Comparison of ENCODE assay signal across 1 cellular context in the genomic region with DNA sequence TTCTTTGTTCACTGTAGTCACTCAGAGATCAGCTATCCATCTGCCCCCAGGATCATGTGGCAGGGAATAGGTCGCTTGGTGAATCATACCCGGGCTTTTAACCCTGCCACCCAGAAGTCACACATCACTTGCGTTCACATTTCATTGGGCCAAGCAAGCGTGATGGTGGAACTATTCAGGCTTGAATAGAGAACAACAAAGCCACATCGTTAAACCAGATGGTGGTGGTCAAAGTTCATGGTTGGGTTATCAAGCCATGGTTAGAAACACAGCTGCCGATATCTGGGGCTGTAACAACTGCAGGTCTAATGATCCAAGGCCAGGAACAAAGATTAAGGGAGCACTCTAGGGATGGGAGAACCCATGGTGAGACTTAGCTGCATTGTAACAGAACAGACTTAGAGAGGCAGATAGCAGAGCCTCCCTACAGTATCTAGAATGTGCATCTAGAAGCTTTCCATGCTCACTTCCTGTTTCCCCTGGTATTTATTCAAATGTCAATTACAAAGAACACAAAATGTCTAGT.
TF ChIP-seq lines count a peak whose summit lies in the region.

No MANE protein-coding gene starts in this region.

TF ChIP-seq in K562, 482 proteins besides CTCF, POLR2A, EP300 and RAD21 (continued from another document and continues in another):
- TF ChIP-seq CCNT2 (IDR thresholded peaks at IDR 0.05; ENCODE audit: borderline replicate concordance, extremely low read depth, insufficient read length, low read depth, low read length) (no peak), TRIM24 (IDR thresholded peaks at IDR 0.05) (peak; percentile 67 to 79; a peak in 2 of 4 replicates), ATF7 (IDR thresholded peaks at IDR 0.05) (no peak), POLR2H (tag; IDR thresholded peaks at IDR 0.05; ENCODE audit: low read depth) (0 out of 2 replicates have a peak, but pooled peaks have one; percentile 47), KLF16 (IDR thresholded peaks at IDR 0.05) (peak; percentile 80; the same call in 1 of the 2 replicates), BMI1 (IDR thresholded peaks at IDR 0.05; ENCODE audit: low read length) (no peak), NCOR1 (IDR thresholded peaks at IDR 0.05) (peak; percentile 79), RNF2 (IDR thresholded peaks at IDR 0.05) (peak; percentile 67; the same call in 1 of the 2 replicates), DPF2 (IDR thresholded peaks at IDR 0.05) (peak; percentile 81), ZNF175 (CRISPR knock-in tag; IDR thresholded peaks at IDR 0.05; ENCODE audit: low read depth) (peak; percentile 42; the same call in 1 of the 2 replicates), ARID1B (IDR thresholded peaks at IDR 0.05) (peak; percentile 83), CBFA2T3 (IDR thresholded peaks at IDR 0.05) (peak; percentile 94), ZKSCAN1 (IDR thresholded peaks at IDR 0.05; ENCODE audit: low read depth, low read length) (0 out of 2 replicates have a peak, but pooled peaks have one; percentile 53), TCF7L2 (IDR thresholded peaks at IDR 0.05; ENCODE audit: low read depth, low read length) (no peak), ZNF707 (CRISPR knock-in tag; conservative IDR thresholded peaks at IDR 0.05) (no peak), CBFA2T2 (conservative IDR thresholded peaks at IDR 0.05) (peak; percentile 88), SOX6 (IDR thresholded peaks at IDR 0.05) (peak; percentile 64; the same call in 1 of the 2 replicates), CHCHD3 (CRISPR knock-in tag; IDR thresholded peaks at IDR 0.05) (no peak), PHB2 (IDR thresholded peaks at IDR 0.05; ENCODE audit: low read depth) (peak; percentile 36; the same call in 1 of the 2 replicates), ZNF311 (CRISPR knock-in tag; IDR thresholded peaks at IDR 0.05) (0 out of 2 replicates have a peak, but pooled peaks have one; percentile 38), ARNT (IDR thresholded peaks at IDR 0.05) (peak in 1 of 2 experiments; percentile 35; a peak in 1 of 4 replicates), CREB1 (IDR thresholded peaks at IDR 0.05) (0 out of 2 replicates have a peak, but pooled peaks have one; percentile 22), CREB1 (CRISPR knock-in tag; IDR thresholded peaks at IDR 0.05) (no peak), PTBP1 (IDR thresholded peaks at IDR 0.05; ENCODE audit: low read depth, low read length) (no peak), GTF2E2 (tag; IDR thresholded peaks at IDR 0.05) (peak; percentile 57; the same call in 1 of the 2 replicates), GABPA (tag; conservative IDR thresholded peaks at IDR 0.05; ENCODE audit: low read depth) (peak; percentile 52), PCBP2 (IDR thresholded peaks at IDR 0.05; ENCODE audit: low read depth, low read length, poor library complexity, severe bottlenecking) (no peak), CTBP1 (IDR thresholded peaks at IDR 0.05; ENCODE audit: borderline replicate concordance) (0 out of 2 replicates have a peak, but pooled peaks have one; percentile 54), JUND (IDR thresholded peaks at IDR 0.05; ENCODE audit: borderline replicate concordance, low read depth, low read length) (no peak), JUND (tag; IDR thresholded peaks at IDR 0.05; ENCODE audit: borderline replicate concordance, low read depth, low read length) (0 out of 3 replicates have a peak, but pooled peaks have one; percentile 17), TCF7 (IDR thresholded peaks at IDR 0.05; ENCODE audit: borderline replicate concordance) (0 out of 2 replicates have a peak, but pooled peaks have one; percentile 42), MYNN (IDR thresholded peaks at IDR 0.05) (peak; percentile 25; the same call in 1 of the 2 replicates), MYNN (CRISPR knock-in tag; IDR thresholded peaks at IDR 0.05) (no peak)
- TF ChIP-seq, protein P1, sequence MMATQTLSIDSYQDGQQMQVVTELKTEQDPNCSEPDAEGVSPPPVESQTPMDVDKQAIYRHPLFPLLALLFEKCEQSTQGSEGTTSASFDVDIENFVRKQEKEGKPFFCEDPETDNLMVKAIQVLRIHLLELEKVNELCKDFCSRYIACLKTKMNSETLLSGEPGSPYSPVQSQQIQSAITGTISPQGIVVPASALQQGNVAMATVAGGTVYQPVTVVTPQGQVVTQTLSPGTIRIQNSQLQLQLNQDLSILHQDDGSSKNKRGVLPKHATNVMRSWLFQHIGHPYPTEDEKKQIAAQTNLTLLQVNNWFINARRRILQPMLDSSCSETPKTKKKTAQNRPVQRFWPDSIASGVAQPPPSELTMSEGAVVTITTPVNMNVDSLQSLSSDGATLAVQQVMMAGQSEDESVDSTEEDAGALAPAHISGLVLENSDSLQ (IDR thresholded peaks at IDR 0.05): no peak
- TF ChIP-seq, protein P2, sequence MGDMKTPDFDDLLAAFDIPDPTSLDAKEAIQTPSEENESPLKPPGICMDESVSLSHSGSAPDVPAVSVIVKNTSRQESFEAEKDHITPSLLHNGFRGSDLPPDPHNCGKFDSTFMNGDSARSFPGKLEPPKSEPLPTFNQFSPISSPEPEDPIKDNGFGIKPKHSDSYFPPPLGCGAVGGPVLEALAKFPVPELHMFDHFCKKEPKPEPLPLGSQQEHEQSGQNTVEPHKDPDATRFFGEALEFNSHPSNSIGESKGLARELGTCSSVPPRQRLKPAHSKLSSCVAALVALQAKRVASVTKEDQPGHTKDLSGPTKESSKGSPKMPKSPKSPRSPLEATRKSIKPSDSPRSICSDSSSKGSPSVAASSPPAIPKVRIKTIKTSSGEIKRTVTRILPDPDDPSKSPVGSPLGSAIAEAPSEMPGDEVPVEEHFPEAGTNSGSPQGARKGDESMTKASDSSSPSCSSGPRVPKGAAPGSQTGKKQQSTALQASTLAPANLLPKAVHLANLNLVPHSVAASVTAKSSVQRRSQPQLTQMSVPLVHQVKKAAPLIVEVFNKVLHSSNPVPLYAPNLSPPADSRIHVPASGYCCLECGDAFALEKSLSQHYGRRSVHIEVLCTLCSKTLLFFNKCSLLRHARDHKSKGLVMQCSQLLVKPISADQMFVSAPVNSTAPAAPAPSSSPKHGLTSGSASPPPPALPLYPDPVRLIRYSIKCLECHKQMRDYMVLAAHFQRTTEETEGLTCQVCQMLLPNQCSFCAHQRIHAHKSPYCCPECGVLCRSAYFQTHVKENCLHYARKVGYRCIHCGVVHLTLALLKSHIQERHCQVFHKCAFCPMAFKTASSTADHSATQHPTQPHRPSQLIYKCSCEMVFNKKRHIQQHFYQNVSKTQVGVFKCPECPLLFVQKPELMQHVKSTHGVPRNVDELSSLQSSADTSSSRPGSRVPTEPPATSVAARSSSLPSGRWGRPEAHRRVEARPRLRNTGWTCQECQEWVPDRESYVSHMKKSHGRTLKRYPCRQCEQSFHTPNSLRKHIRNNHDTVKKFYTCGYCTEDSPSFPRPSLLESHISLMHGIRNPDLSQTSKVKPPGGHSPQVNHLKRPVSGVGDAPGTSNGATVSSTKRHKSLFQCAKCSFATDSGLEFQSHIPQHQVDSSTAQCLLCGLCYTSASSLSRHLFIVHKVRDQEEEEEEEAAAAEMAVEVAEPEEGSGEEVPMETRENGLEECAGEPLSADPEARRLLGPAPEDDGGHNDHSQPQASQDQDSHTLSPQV (IDR thresholded peaks at IDR 0.05): peak; percentile 20
- TF ChIP-seq, protein P3, sequence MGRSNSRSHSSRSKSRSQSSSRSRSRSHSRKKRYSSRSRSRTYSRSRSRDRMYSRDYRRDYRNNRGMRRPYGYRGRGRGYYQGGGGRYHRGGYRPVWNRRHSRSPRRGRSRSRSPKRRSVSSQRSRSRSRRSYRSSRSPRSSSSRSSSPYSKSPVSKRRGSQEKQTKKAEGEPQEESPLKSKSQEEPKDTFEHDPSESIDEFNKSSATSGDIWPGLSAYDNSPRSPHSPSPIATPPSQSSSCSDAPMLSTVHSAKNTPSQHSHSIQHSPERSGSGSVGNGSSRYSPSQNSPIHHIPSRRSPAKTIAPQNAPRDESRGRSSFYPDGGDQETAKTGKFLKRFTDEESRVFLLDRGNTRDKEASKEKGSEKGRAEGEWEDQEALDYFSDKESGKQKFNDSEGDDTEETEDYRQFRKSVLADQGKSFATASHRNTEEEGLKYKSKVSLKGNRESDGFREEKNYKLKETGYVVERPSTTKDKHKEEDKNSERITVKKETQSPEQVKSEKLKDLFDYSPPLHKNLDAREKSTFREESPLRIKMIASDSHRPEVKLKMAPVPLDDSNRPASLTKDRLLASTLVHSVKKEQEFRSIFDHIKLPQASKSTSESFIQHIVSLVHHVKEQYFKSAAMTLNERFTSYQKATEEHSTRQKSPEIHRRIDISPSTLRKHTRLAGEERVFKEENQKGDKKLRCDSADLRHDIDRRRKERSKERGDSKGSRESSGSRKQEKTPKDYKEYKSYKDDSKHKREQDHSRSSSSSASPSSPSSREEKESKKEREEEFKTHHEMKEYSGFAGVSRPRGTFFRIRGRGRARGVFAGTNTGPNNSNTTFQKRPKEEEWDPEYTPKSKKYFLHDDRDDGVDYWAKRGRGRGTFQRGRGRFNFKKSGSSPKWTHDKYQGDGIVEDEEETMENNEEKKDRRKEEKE (IDR thresholded peaks at IDR 0.05; ENCODE audit: borderline replicate concordance in 1 of 2, control insufficient read depth in 1 of 2, low read depth in 2 of 2, low read length in 1 of 2): 0 out of 4 replicates have a peak, but pooled peaks of 1 of the 2 experiments have one; percentile 40
- TF ChIP-seq, protein P4, sequence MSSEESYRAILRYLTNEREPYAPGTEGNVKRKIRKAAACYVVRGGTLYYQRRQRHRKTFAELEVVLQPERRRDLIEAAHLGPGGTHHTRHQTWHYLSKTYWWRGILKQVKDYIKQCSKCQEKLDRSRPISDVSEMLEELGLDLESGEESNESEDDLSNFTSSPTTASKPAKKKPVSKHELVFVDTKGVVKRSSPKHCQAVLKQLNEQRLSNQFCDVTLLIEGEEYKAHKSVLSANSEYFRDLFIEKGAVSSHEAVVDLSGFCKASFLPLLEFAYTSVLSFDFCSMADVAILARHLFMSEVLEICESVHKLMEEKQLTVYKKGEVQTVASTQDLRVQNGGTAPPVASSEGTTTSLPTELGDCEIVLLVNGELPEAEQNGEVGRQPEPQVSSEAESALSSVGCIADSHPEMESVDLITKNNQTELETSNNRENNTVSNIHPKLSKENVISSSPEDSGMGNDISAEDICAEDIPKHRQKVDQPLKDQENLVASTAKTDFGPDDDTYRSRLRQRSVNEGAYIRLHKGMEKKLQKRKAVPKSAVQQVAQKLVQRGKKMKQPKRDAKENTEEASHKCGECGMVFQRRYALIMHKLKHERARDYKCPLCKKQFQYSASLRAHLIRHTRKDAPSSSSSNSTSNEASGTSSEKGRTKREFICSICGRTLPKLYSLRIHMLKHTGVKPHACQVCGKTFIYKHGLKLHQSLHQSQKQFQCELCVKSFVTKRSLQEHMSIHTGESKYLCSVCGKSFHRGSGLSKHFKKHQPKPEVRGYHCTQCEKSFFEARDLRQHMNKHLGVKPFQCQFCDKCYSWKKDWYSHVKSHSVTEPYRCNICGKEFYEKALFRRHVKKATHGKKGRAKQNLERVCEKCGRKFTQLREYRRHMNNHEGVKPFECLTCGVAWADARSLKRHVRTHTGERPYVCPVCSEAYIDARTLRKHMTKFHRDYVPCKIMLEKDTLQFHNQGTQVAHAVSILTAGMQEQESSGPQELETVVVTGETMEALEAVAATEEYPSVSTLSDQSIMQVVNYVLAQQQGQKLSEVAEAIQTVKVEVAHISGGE (CRISPR knock-in tag; IDR thresholded peaks at IDR 0.05): no peak
- TF ChIP-seq, protein P5, sequence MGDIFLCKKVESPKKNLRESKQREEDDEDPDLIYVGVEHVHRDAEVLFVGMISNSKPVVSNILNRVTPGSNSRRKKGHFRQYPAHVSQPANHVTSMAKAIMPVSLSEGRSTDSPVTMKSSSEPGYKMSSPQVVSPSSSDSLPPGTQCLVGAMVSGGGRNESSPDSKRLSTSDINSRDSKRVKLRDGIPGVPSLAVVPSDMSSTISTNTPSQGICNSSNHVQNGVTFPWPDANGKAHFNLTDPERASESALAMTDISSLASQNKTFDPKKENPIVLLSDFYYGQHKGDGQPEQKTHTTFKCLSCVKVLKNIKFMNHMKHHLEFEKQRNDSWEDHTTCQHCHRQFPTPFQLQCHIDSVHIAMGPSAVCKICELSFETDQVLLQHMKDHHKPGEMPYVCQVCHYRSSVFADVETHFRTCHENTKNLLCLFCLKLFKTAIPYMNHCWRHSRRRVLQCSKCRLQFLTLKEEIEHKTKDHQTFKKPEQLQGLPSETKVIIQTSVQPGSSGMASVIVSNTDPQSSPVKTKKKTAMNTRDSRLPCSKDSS (IDR thresholded peaks at IDR 0.05; ENCODE audit: low read depth, partially characterized antibody): no peak
- TF ChIP-seq, protein P6, sequence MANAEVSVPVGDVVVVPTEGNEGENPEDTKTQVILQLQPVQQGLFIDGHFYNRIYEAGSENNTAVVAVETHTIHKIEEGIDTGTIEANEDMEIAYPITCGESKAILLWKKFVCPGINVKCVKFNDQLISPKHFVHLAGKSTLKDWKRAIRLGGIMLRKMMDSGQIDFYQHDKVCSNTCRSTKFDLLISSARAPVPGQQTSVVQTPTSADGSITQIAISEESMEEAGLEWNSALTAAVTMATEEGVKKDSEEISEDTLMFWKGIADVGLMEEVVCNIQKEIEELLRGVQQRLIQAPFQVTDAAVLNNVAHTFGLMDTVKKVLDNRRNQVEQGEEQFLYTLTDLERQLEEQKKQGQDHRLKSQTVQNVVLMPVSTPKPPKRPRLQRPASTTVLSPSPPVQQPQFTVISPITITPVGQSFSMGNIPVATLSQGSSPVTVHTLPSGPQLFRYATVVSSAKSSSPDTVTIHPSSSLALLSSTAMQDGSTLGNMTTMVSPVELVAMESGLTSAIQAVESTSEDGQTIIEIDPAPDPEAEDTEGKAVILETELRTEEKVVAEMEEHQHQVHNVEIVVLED (CRISPR knock-in tag; IDR thresholded peaks at IDR 0.05): no peak
- TF ChIP-seq, protein P7, sequence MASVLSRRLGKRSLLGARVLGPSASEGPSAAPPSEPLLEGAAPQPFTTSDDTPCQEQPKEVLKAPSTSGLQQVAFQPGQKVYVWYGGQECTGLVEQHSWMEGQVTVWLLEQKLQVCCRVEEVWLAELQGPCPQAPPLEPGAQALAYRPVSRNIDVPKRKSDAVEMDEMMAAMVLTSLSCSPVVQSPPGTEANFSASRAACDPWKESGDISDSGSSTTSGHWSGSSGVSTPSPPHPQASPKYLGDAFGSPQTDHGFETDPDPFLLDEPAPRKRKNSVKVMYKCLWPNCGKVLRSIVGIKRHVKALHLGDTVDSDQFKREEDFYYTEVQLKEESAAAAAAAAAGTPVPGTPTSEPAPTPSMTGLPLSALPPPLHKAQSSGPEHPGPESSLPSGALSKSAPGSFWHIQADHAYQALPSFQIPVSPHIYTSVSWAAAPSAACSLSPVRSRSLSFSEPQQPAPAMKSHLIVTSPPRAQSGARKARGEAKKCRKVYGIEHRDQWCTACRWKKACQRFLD (CRISPR knock-in tag; IDR thresholded peaks at IDR 0.05): peak; percentile 31; the same call in 1 of the 2 replicates
- TF ChIP-seq, protein P8, sequence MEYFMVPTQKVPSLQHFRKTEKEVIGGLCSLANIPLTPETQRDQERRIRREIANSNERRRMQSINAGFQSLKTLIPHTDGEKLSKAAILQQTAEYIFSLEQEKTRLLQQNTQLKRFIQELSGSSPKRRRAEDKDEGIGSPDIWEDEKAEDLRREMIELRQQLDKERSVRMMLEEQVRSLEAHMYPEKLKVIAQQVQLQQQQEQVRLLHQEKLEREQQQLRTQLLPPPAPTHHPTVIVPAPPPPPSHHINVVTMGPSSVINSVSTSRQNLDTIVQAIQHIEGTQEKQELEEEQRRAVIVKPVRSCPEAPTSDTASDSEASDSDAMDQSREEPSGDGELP (CRISPR knock-in tag; IDR thresholded peaks at IDR 0.05; ENCODE audit: borderline replicate concordance): no peak
- TF ChIP-seq, protein P9, sequence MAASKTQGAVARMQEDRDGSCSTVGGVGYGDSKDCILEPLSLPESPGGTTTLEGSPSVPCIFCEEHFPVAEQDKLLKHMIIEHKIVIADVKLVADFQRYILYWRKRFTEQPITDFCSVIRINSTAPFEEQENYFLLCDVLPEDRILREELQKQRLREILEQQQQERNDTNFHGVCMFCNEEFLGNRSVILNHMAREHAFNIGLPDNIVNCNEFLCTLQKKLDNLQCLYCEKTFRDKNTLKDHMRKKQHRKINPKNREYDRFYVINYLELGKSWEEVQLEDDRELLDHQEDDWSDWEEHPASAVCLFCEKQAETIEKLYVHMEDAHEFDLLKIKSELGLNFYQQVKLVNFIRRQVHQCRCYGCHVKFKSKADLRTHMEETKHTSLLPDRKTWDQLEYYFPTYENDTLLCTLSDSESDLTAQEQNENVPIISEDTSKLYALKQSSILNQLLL (CRISPR knock-in tag; IDR thresholded peaks at IDR 0.05; ENCODE audit: borderline replicate concordance): no peak
